Comparison of ENCODE assay signal across 3 cellular contexts in the genomic region with DNA sequence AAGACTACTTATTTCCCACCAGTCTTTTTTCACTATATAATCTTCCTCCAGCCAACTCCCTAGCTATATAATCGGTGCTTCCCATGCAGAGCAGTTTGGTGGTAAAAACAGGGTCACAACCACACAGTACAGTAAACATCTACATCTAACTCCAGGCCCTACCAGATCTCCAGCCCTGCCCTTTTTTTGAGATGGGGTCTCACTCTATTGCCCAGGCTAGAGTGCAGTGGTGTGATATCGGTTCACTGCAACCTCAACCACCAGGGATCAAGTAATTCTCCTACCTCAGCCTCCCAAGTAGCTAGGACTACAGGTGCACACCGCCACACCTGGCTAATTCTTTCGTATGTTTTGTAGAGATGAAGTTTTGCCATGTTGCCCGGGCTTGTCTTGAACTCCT.
"Had no signal": no experiment of that assay in that cellular context is flagged by ENCODE, and none has a peak within 500 bp of the region (broad histone marks: within the 10 kb centered on the region; RNA-seq: fewer than 3 reads in every experiment).

No MANE protein-coding gene starts in this region.

- H3K27ac ChIP-seq: KMS-11 had no signal

- H3K4me2 ChIP-seq: KMS-11 had no signal

- ATAC-seq: HepG2 had no signal

- DNase-seq: IMR-90 had no signal

- H3K9ac ChIP-seq: KMS-11 had no signal

- FAIRE-seq: HepG2 had no signal
